Comparison of ENCODE assay signal across 8 cellular contexts in the genomic region with DNA sequence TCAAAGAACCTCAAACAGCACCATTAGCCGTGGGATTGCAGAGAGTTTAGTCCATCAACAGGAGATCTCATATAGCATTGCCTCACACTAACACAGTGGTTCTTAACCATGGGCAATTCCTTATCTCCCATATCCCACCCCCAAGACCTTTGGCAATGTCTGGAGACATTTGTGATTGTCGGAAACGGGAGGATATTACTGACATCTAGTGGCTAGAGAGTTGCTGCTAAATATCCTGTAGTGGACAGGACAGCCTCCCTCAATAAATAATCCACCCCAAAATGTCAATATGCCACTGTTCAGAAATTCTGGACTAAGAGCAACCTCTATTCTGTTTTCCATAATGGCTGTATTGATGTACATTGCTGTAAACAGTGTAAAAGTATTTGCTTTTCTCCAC.
DNase-seq lines count a peak whose midpoint lies in the region; ATAC-seq and TF ChIP-seq lines count a peak whose summit lies in the region.

No MANE protein-coding gene starts in this region.

- H3K9me3 ChIP-seq in NT2/D1 (ENCODE audit: insufficient read depth, low read length) (no peaks in the 10 kb centered on the region), psoas muscle (no peaks in the 10 kb centered on the region)

- intact Hi-C loops in psoas muscle (cut with DNase I) = no loop called here

- 33 to 38% (median 38%) methylated on average over 3 of the region's 3 CpGs for WGBS in psoas muscle, 3 donors

- H3K27me3 ChIP-seq in NT2/D1 (ENCODE audit: insufficient read depth, insufficient read length) = no peaks in the 10 kb centered on the region
- H3K27me3 ChIP-seq in psoas muscle (ENCODE audit: insufficient read depth in 3 of 3, low read length in 2 of 3) = no peaks in the 10 kb centered on the region

- ATAC-seq in psoas muscle (no peak), GM18519 (IDR thresholded peaks at IDR 0.05; ENCODE audit: low FRiP score, unreplicated experiment) (no peak), GM21723 (IDR thresholded peaks at IDR 0.05; ENCODE audit: unreplicated experiment) (no peak)

- no peaks in the 10 kb centered on the region for H3K4me1 ChIP-seq in NT2/D1 (ENCODE audit: insufficient read depth, insufficient read length)
- no peaks in the 10 kb centered on the region for H3K4me1 ChIP-seq in psoas muscle

- H3K4me3 ChIP-seq in NT2/D1 (ENCODE audit: insufficient read length, low read depth) (no peak overlapping the region), fibroblast of villous mesenchyme (ENCODE audit: low read depth, low read length) (no peak overlapping the region), psoas muscle (no peak overlapping the region)

- TF ChIP-seq CTCF in fibroblast of villous mesenchyme (IDR thresholded peaks at IDR 0.05; ENCODE audit: insufficient read depth, low read depth, low read length) (peak; percentile 70), psoas muscle (IDR thresholded peaks at IDR 0.05) (peak; percentile 28)

- H3K9ac ChIP-seq in NT2/D1 (ENCODE audit: insufficient read length, low read depth) = no peak overlapping the region

- no peaks in the 10 kb centered on the region for H3K36me3 ChIP-seq in NT2/D1 (ENCODE audit: insufficient read depth, insufficient read length, low read length)
- H3K36me3 ChIP-seq in psoas muscle (ENCODE audit: insufficient read depth in 1 of 2, low read depth in 1 of 2) = no peaks in the 10 kb centered on the region

- H3K27ac ChIP-seq in psoas muscle = no peak overlapping the region

- DNase-seq in GM04503 (ENCODE audit: low read depth) (peak; percentile 31), NT2/D1 (ENCODE audit: low read depth, low spot score) (peak; percentile 6), fibroblast of villous mesenchyme (ENCODE audit: low read depth) (peak; percentile 62), psoas muscle (no peak), activated T-cell treated with anti-CD3 and anti-CD28 coated beads for 4 hours (no peak), DMS153 treated with DMSO at 0.1 percent for 48 hours (lab: John Stamatoyannopoulos, UW; ENCODE audit: unreplicated experiment) (no peak)

Comparison
In these comparisons a context has a peak if more than half of its experiments do, and no peak if none do; other contexts are left out.
1. DNase-seq: peak in GM04503 (single experiment), NT2/D1 (single experiment) and fibroblast of villous mesenchyme (single experiment); none in psoas muscle (0 of 2), activated T-cell treated with anti-CD3 and anti-CD28 coated beads for 4 hours (single experiment) and DMS153 treated with DMSO at 0.1 percent for 48 hours (single experiment).